Comparison of ENCODE assay signal across 8 cellular contexts in genomic region chrX:154712781-154713391, GRCh38. TPM values are rescaled to one million over a fixed set of nuclear protein-coding genes. Genes with fewer than 3 reads are reported as not detected.
DNase-seq lines count a peak whose midpoint lies in the region; ATAC-seq and TF ChIP-seq lines count a peak whose summit lies in the region.

No MANE protein-coding gene starts in this region.

- no peak for TF ChIP-seq CTCF in mesothelial cell of epicardium (IDR thresholded peaks at IDR 0.05; ENCODE audit: unreplicated experiment)

- no peaks in the 10 kb centered on the region for H3K27me3 Mint-ChIP-seq in activated naive CD4-positive, alpha-beta T cell treated with anti-CD3 and anti-CD28 coated beads, Interleukin-2, amount 50 U/mL, for 24 hours
- H3K27me3 Mint-ChIP-seq in mesothelial cell of epicardium (ENCODE audit: low read depth): peaks cover 4% of the 10 kb centered on the region

- peaks cover 34% of the 10 kb centered on the region for H3K4me1 Mint-ChIP-seq in activated naive CD4-positive, alpha-beta T cell treated with anti-CD3 and anti-CD28 coated beads, Interleukin-2, amount 50 U/mL, for 24 hours
- H3K4me1 Mint-ChIP-seq in stimulated activated effector memory CD8-positive, alpha-beta T cell treated with anti-CD3 and anti-CD28 coated beads, Interleukin-12 subunit alpha, Interleukin-12 subunit beta, amount 100 ng/mL, for 72 hours: peaks cover 52% of the 10 kb centered on the region
- no peaks in the 10 kb centered on the region for H3K4me1 Mint-ChIP-seq in mesothelial cell of epicardium

- H3K4me3 Mint-ChIP-seq in activated naive CD4-positive, alpha-beta T cell treated with anti-CD3 and anti-CD28 coated beads, Interleukin-2, amount 50 U/mL, for 24 hours: peak overlapping the region; percentile 23
- H3K4me3 Mint-ChIP-seq in stimulated activated effector memory CD8-positive, alpha-beta T cell treated with anti-CD3 and anti-CD28 coated beads, Interleukin-12 subunit alpha, Interleukin-12 subunit beta, amount 100 ng/mL, for 72 hours: peak overlapping the region; percentile 58
- no peak overlapping the region for H3K4me3 Mint-ChIP-seq in mesothelial cell of epicardium

- peak; percentile 8 for DNase-seq in Caki2 (ENCODE audit: low read depth)
- DNase-seq in stimulated activated effector memory CD8-positive, alpha-beta T cell treated with anti-CD3 and anti-CD28 coated beads, Interleukin-12 subunit alpha, Interleukin-12 subunit beta, amount 100 ng/mL, for 72 hours (ENCODE audit: low spot score in 2 of 2): no peak
- no peak for DNase-seq in NCI-H2227 (lab: John Stamatoyannopoulos, UW; ENCODE audit: unreplicated experiment)
- no peak for DNase-seq in mesothelial cell of epicardium (ENCODE audit: low spot score in 2 of 2, unreplicated experiment in 2 of 2)
- DNase-seq in HK-2 (ENCODE audit: unreplicated experiment): no peak

- in situ Hi-C loops in Caki2 (cut with HindIII; ENCODE audit: low pct_unique_long_range_greater_than_20kb, low sequenced_read_pairs): no loop called here

- no peaks in the 10 kb centered on the region for H3K9me3 Mint-ChIP-seq in activated naive CD4-positive, alpha-beta T cell treated with anti-CD3 and anti-CD28 coated beads, Interleukin-2, amount 50 U/mL, for 24 hours
- H3K9me3 Mint-ChIP-seq in stimulated activated effector memory CD8-positive, alpha-beta T cell treated with anti-CD3 and anti-CD28 coated beads, Interleukin-12 subunit alpha, Interleukin-12 subunit beta, amount 100 ng/mL, for 72 hours: no peaks in the 10 kb centered on the region
- H3K9me3 Mint-ChIP-seq in mesothelial cell of epicardium: peaks cover 28% of the 10 kb centered on the region

- H3K36me3 Mint-ChIP-seq in activated naive CD4-positive, alpha-beta T cell treated with anti-CD3 and anti-CD28 coated beads, Interleukin-2, amount 50 U/mL, for 24 hours: peaks cover 7% of the 10 kb centered on the region
- peaks cover 78% of the 10 kb centered on the region for H3K36me3 Mint-ChIP-seq in stimulated activated effector memory CD8-positive, alpha-beta T cell treated with anti-CD3 and anti-CD28 coated beads, Interleukin-12 subunit alpha, Interleukin-12 subunit beta, amount 100 ng/mL, for 72 hours
- no peaks in the 10 kb centered on the region for H3K36me3 Mint-ChIP-seq in mesothelial cell of epicardium

- H3K27ac Mint-ChIP-seq in activated naive CD4-positive, alpha-beta T cell treated with anti-CD3 and anti-CD28 coated beads, Interleukin-2, amount 50 U/mL, for 24 hours: peak overlapping the region; percentile 66
- peak overlapping the region; percentile 82 for H3K27ac Mint-ChIP-seq in stimulated activated effector memory CD8-positive, alpha-beta T cell treated with anti-CD3 and anti-CD28 coated beads, Interleukin-12 subunit alpha, Interleukin-12 subunit beta, amount 100 ng/mL, for 72 hours
- H3K27ac Mint-ChIP-seq in mesothelial cell of epicardium: no peak overlapping the region

- peak; percentile 87 for ATAC-seq in GM19395 (IDR thresholded peaks at IDR 0.05; ENCODE audit: unreplicated experiment)
- peak; percentile 87 for ATAC-seq in HG03280 (IDR thresholded peaks at IDR 0.05; ENCODE audit: unreplicated experiment)
- ATAC-seq in stimulated activated effector memory CD8-positive, alpha-beta T cell treated with anti-CD3 and anti-CD28 coated beads, Interleukin-12 subunit alpha, Interleukin-12 subunit beta, amount 100 ng/mL, for 72 hours: peak; percentile 98

RNA-seq across cellular contexts. Expression of gene GAB3, which starts 38.0 kb away (rescaled TPM):
- 0.14 TPM in 1 of 2 replicates, not detected in the other for total RNA-seq in Caki2 (2014; rRNA removed; shearing (Covaris generic); ENCODE audit: low replicate concordance)
- 0.29 to 0.67 TPM (median 0.38 TPM) in 3 replicates for total RNA-seq in mesothelial cell of epicardium

RNA-seq across cellular contexts. Expression of gene DKC1, which starts 49.8 kb away (rescaled TPM):
- total RNA-seq in Caki2 (2014; rRNA removed; shearing (Covaris generic); ENCODE audit: low replicate concordance): 20.4 and 68.5 TPM in 2 replicates
- 61.4 to 66.2 TPM (median 64.2 TPM) in 3 replicates for total RNA-seq in mesothelial cell of epicardium

RNA-seq across cellular contexts. Expression of gene CTAG2, which starts 59.5 kb away (rescaled TPM):
- not detected in 2 replicates for total RNA-seq in Caki2 (2014; rRNA removed; shearing (Covaris generic); ENCODE audit: low replicate concordance)
- not detected in 3 replicates for total RNA-seq in mesothelial cell of epicardium
